In the genomic region with DNA sequence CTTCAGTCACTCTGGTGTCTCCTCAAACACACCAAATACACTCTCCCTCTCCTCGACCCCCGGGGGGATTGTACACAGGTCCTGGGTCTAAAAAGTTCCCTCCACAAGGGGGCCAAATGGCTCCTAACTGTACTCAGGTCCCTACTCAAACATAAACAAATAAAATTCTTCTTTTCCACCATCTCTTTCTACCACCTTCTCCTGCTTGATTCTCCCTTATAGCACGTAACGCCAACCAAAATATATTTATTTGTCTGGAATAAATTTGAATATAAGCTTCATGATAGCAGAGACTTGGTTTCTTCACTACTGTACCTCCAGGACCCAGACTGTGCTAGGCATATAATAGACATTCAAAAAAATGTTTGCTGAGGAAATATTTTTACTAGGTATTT, we compare ENCODE assay signal across 12 cellular contexts. TPM values are rescaled to one million over a fixed set of nuclear protein-coding genes. Genes with fewer than 3 reads are reported as not detected.
DNase-seq lines count a peak whose midpoint lies in the region; ATAC-seq and TF ChIP-seq lines count a peak whose summit lies in the region.
"Had no signal": no experiment of that assay in that cellular context is flagged by ENCODE, and none has a peak within 500 bp of the region (broad histone marks: within the 10 kb centered on the region; RNA-seq: fewer than 3 reads in every experiment).

No MANE protein-coding gene starts in this region.

- POLR2A ChIA-PET in SK-N-SH (lab: Yijun Ruan, JAX) = interaction anchor here (0.6 kb wide), 2 partner anchors 23 to 330 kb away, joined by 3 to 5 read pairs; no protein-coding TSS in a partner anchor

- H3K4me1 ChIP-seq in SK-N-SH (ENCODE audit: control insufficient read depth in 1 of 2, insufficient read depth in 2 of 2, low read depth in 1 of 2, low read length in 1 of 2) = peaks cover 0 to 12% of the 10 kb centered on the region in 2 experiments; a peak in 2 of 4 replicates
- H3K4me1 ChIP-seq in ovary (ENCODE audit: insufficient read depth) = peaks cover 1% of the 10 kb centered on the region

- H3K9me3 ChIP-seq in SK-N-SH = no peaks in the 10 kb centered on the region
- H3K9me3 ChIP-seq in ovary = no peaks in the 10 kb centered on the region

- TF ChIP-seq EP300 in SK-N-SH (IDR thresholded peaks at IDR 0.05; ENCODE audit: borderline replicate concordance in 1 of 2, low read depth in 1 of 2, low read length in 1 of 2) (no peak), ovary (IDR thresholded peaks at IDR 0.05) (no peak)

- H3K36me3 ChIP-seq in SK-N-SH (replicated peaks in 1 of 2; ENCODE audit: control insufficient read depth in 1 of 2, insufficient read depth in 2 of 2, low read length in 1 of 2) (no peaks in the 10 kb centered on the region), ovary (no peaks in the 10 kb centered on the region)

- H3K4me1 Mint-ChIP-seq in stimulated activated naive B cell treated with anti-CD40 and anti-IgM and Interleukin-4, amounts not matched to agents 10 μg/mL and 1 μg/mL and 100 μg/mL, for 72 hours = peaks cover 26 to 56% of the 10 kb centered on the region in 2 donors

- H3K27me3 ChIP-seq in SK-N-SH (ENCODE audit: insufficient read depth) (no peaks in the 10 kb centered on the region), ovary (no peaks in the 10 kb centered on the region)

- H3K36me3 Mint-ChIP-seq in stimulated activated naive B cell treated with anti-CD40 and anti-IgM and Interleukin-4, amounts not matched to agents 10 μg/mL and 1 μg/mL and 100 μg/mL, for 72 hours = peaks cover 0 to 10% of the 10 kb centered on the region in 2 donors

- peak overlapping the region; percentile 77 for H3K27ac Mint-ChIP-seq in stimulated activated naive B cell treated with anti-CD40 and anti-IgM and Interleukin-4, amounts not matched to agents 10 μg/mL and 1 μg/mL and 100 μg/mL, for 72 hours

- intact Hi-C loops in ovary (cut with DNase I) = no loop called here

- no peak overlapping the region for H2AFZ ChIP-seq in SK-N-SH (ENCODE audit: low read depth)

- no peak overlapping the region for H3K9ac ChIP-seq in SK-N-SH

- no peak overlapping the region for H3K4me2 ChIP-seq in SK-N-SH

- ATAC-seq in SK-N-SH treated with all-trans-retinoic acid at 6 μM for 48 hours (no peak), HG03139 (IDR thresholded peaks at IDR 0.05; ENCODE audit: unreplicated experiment) (no peak)
- ATAC-seq in stimulated activated naive B cell treated with anti-CD40 and anti-IgM and Interleukin-4, amounts not matched to agents 10 μg/mL and 1 μg/mL and 100 μg/mL, for 72 hours (replicated peaks) = peak; percentile 52 to 61

- DNase-seq in SK-N-SH = no peak
- DNase-seq in HFF-Myc (ENCODE audit: extremely low read depth, low read depth) = no peak
- DNase-seq in NCI-H69 (lab: John Stamatoyannopoulos, UW) = peak; percentile 72
- no peak for DNase-seq in stimulated activated naive B cell treated with anti-CD40 and anti-IgM and Interleukin-4, amounts not matched to agents 10 μg/mL and 1 μg/mL and 100 μg/mL, for 72 hours
- no peak for DNase-seq in substantia nigra (lab: John Stamatoyannopoulos, UW)
- DNase-seq in ovary = no peak
- DNase-seq: activated gamma-delta T cell treated with Interleukin-2 at 50 U/mL for 16 hours; effector CD4-positive, alpha-beta T cell; stimulated activated CD4-positive, alpha-beta T cell treated with anti-CD3 and anti-CD28 coated beads, Interleukin-2, amount 100 ng/mL, for 24 hours had no signal

- CTCF ChIA-PET in SK-N-SH (lab: Yijun Ruan, JAX) = interaction anchor here (1.1 to 1.4 kb wide), 2 partner anchors 9 to 12 kb away, joined by 3 read pairs; no protein-coding TSS in a partner anchor

- H4K20me1 ChIP-seq in SK-N-SH (ENCODE audit: insufficient read depth) = no peaks in the 10 kb centered on the region

- H3K4me3 ChIP-seq in SK-N-SH (ENCODE audit: low read depth in 2 of 2, low read length in 1 of 2) (no peak overlapping the region), HFF-Myc (replicated peaks; ENCODE audit: low read depth, low read length) (no peak overlapping the region), ovary (no peak overlapping the region)

- H3K79me2 ChIP-seq in SK-N-SH (ENCODE audit: insufficient read depth) = no peaks in the 10 kb centered on the region; the same call in 1 of the 2 replicates

- TF ChIP-seq CTCF in SK-N-SH (IDR thresholded peaks at IDR 0.05) = peak; percentile 26
- TF ChIP-seq CTCF in HFF-Myc (IDR thresholded peaks at IDR 0.05; ENCODE audit: low read depth, low read length, missing control alignments) = peak; percentile 13
- no peak for TF ChIP-seq CTCF in ovary (IDR thresholded peaks at IDR 0.05)

- H3K27me3 Mint-ChIP-seq in stimulated activated naive B cell treated with anti-CD40 and anti-IgM and Interleukin-4, amounts not matched to agents 10 μg/mL and 1 μg/mL and 100 μg/mL, for 72 hours = no peaks in the 10 kb centered on the region

- H3K4me3 Mint-ChIP-seq in stimulated activated naive B cell treated with anti-CD40 and anti-IgM and Interleukin-4, amounts not matched to agents 10 μg/mL and 1 μg/mL and 100 μg/mL, for 72 hours = peak overlapping the region; percentile 5 to 72

- H3K9me2 ChIP-seq in SK-N-SH = no peaks in the 10 kb centered on the region

- H3K27ac ChIP-seq in SK-N-SH (ENCODE audit: low read depth in 2 of 2, low read length in 1 of 2) (no peak overlapping the region), substantia nigra (ENCODE audit: low read depth, low read length, poor library complexity, severe bottlenecking) (no peak overlapping the region), ovary (no peak overlapping the region)
- H3K27ac ChIP-seq: VCaP had no signal

- TF ChIP-seq RAD21 in SK-N-SH (IDR thresholded peaks at IDR 0.05; ENCODE audit: low read length) = 0 out of 2 replicates have a peak, but pooled peaks have one; percentile 7

- H3F3A ChIP-seq in SK-N-SH (replicated peaks; ENCODE audit: insufficient read depth) = peaks cover 3% of the 10 kb centered on the region

- 53% methylated on average over 4 of the region's 4 CpGs for WGBS in SK-N-SH (ENCODE audit: low lambda C conversion rate)
- WGBS in ovary, 3 donors = 75 to 81% (median 77%) methylated on average over 4 of the region's 4 CpGs

- H3K9me3 Mint-ChIP-seq in stimulated activated naive B cell treated with anti-CD40 and anti-IgM and Interleukin-4, amounts not matched to agents 10 μg/mL and 1 μg/mL and 100 μg/mL, for 72 hours = peaks cover 4% of the 10 kb centered on the region in 2 donors

- no peak for TF ChIP-seq POLR2A in ovary (IDR thresholded peaks at IDR 0.05)

TF ChIP-seq in SK-N-SH, 30 proteins besides CTCF, POLR2A, EP300 and RAD21 (continues in another document):
- TF ChIP-seq POLR2AphosphoS5 (IDR thresholded peaks at IDR 0.05; ENCODE audit: low read depth, low read length) (no peak), JUND (IDR thresholded peaks at IDR 0.05) (no peak), MXI1 (IDR thresholded peaks at IDR 0.05; ENCODE audit: low read depth, low read length) (no peak), NRF1 (IDR thresholded peaks at IDR 0.05; ENCODE audit: low read depth, low read length) (no peak)
- TF ChIP-seq, protein P1, sequence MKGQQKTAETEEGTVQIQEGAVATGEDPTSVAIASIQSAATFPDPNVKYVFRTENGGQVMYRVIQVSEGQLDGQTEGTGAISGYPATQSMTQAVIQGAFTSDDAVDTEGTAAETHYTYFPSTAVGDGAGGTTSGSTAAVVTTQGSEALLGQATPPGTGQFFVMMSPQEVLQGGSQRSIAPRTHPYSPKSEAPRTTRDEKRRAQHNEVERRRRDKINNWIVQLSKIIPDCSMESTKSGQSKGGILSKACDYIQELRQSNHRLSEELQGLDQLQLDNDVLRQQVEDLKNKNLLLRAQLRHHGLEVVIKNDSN (IDR thresholded peaks at IDR 0.05; ENCODE audit: borderline replicate concordance, low read depth) = no peak

TF ChIP-seq in SK-N-SH treated with all-trans-retinoic acid at 6 μM for 48 hours, 23 proteins besides CTCF, POLR2A, EP300 and RAD21 (continues in another document):
- no peak for TF ChIP-seq OSR1 (CRISPR knock-in tag; IDR thresholded peaks at IDR 0.05)
- TF ChIP-seq, protein P2, sequence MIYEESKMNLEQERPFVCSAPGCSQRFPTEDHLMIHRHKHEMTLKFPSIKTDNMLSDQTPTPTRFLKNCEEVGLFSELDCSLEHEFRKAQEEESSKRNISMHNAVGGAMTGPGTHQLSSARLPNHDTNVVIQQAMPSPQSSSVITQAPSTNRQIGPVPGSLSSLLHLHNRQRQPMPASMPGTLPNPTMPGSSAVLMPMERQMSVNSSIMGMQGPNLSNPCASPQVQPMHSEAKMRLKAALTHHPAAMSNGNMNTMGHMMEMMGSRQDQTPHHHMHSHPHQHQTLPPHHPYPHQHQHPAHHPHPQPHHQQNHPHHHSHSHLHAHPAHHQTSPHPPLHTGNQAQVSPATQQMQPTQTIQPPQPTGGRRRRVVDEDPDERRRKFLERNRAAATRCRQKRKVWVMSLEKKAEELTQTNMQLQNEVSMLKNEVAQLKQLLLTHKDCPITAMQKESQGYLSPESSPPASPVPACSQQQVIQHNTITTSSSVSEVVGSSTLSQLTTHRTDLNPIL (CRISPR knock-in tag; IDR thresholded peaks at IDR 0.05; ENCODE audit: low read depth) = no peak
- TF ChIP-seq, protein P3, sequence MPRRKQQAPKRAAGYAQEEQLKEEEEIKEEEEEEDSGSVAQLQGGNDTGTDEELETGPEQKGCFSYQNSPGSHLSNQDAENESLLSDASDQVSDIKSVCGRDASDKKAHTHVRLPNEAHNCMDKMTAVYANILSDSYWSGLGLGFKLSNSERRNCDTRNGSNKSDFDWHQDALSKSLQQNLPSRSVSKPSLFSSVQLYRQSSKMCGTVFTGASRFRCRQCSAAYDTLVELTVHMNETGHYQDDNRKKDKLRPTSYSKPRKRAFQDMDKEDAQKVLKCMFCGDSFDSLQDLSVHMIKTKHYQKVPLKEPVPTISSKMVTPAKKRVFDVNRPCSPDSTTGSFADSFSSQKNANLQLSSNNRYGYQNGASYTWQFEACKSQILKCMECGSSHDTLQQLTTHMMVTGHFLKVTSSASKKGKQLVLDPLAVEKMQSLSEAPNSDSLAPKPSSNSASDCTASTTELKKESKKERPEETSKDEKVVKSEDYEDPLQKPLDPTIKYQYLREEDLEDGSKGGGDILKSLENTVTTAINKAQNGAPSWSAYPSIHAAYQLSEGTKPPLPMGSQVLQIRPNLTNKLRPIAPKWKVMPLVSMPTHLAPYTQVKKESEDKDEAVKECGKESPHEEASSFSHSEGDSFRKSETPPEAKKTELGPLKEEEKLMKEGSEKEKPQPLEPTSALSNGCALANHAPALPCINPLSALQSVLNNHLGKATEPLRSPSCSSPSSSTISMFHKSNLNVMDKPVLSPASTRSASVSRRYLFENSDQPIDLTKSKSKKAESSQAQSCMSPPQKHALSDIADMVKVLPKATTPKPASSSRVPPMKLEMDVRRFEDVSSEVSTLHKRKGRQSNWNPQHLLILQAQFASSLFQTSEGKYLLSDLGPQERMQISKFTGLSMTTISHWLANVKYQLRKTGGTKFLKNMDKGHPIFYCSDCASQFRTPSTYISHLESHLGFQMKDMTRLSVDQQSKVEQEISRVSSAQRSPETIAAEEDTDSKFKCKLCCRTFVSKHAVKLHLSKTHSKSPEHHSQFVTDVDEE (CRISPR knock-in tag; IDR thresholded peaks at IDR 0.05) = no peak

RNA-seq across cellular contexts. Expression of a gene that starts 21.4 kb away (rescaled TPM):
- polyA plus RNA-seq in SK-N-SH (2012; rRNA removed) (4.9 and 5.2 TPM in 2 replicates), ovary (10 to 100 TPM in 1 of 2 donors, 1 to 10 TPM in 1; 7.5 to 10.5 TPM)
- 3.6 and 4.6 TPM in 2 replicates for polyA plus RNA-seq in SK-N-SH (2012; cell fraction: cytosol; rRNA removed)
- 6.3 and 8.8 TPM in 2 replicates for polyA plus RNA-seq in SK-N-SH (2012; cell fraction: nucleus; rRNA removed)
- 10 to 100 TPM; 11.1 to 26.8 (median 15.5) TPM for total RNA-seq in ovary

Comparison
In these comparisons a context has a peak if more than half of its experiments do, and no peak if none do; other contexts are left out.
1. CTCF ChIP-seq: peak in SK-N-SH (single experiment) and HFF-Myc (single experiment); none in ovary (0 of 3).
2. ATAC-seq: peak in stimulated activated naive B cell treated with anti-CD40 and anti-IgM and Interleukin-4, amounts not matched to agents 10 μg/mL and 1 μg/mL and 100 μg/mL, for 72 hours (2 of 2); none in SK-N-SH treated with all-trans-retinoic acid at 6 μM for 48 hours (single experiment) and HG03139 (single experiment).